Comparison of ENCODE assay signal across 8 cellular contexts in genomic region chr7:30062587-30062986, GRCh38. TPM values are rescaled to one million over a fixed set of nuclear protein-coding genes. Genes with fewer than 3 reads are reported as not detected.
DNase-seq lines count a peak whose midpoint lies in the region; ATAC-seq and TF ChIP-seq lines count a peak whose summit lies in the region.

No MANE protein-coding gene starts in this region.

- TF ChIP-seq CTCF in GM13976 (IDR thresholded peaks at IDR 0.05; ENCODE audit: borderline replicate concordance, control extremely low read depth, extremely low read depth, insufficient read depth, missing control alignments) (peak; percentile 47), LNCAP (IDR thresholded peaks at IDR 0.05) (peak; percentile 60)

- H3K36me3 Mint-ChIP-seq in T-helper 17 cell (ENCODE audit: low read depth): no peaks in the 10 kb centered on the region

- H3K4me3 Mint-ChIP-seq in T-helper 17 cell: no peak overlapping the region

- no peak overlapping the region for H3K27ac Mint-ChIP-seq in T-helper 17 cell

- peak; percentile 17 for DNase-seq in AG08396 (ENCODE audit: low spot score)
- DNase-seq in GM13976 (ENCODE audit: low spot score): peak; percentile 41
- no peak for DNase-seq in T-helper 17 cell
- DNase-seq in germinal center (ENCODE audit: low spot score): peak; percentile 41
- DNase-seq in renal cortical epithelial cell (ENCODE audit: low read depth): peak; percentile 50
- DNase-seq in activated CD8-positive, alpha-beta memory T cell treated with anti-CD3 and anti-CD28 coated beads, Interleukin-2, amount 50 U/mL, for 48 hours: no peak
- no peak for DNase-seq in substantia nigra (lab: John Stamatoyannopoulos, UW)

- ATAC-seq in T-helper 17 cell: peak; percentile 61

- H3K9me3 ChIP-seq in T-helper 17 cell (ENCODE audit: control insufficient read depth, low read length, poor library complexity, severe bottlenecking): no peaks in the 10 kb centered on the region

- no peaks in the 10 kb centered on the region for H3K27me3 Mint-ChIP-seq in T-helper 17 cell

- in situ Hi-C loops in GM13976 (cut with MboI; ENCODE audit: low sequenced_read_pairs, unreplicated experiment): loop anchor here (10.0 kb wide), 1 partner anchor 188 kb away; no protein-coding TSS in a partner anchor

- H3K27ac ChIP-seq in substantia nigra (ENCODE audit: low read depth, low read length, poor library complexity, severe bottlenecking): no peak overlapping the region

- no peaks in the 10 kb centered on the region for H3K4me1 Mint-ChIP-seq in T-helper 17 cell

RNA-seq across cellular contexts. Expression of gene PLEKHA8, which starts 34.4 kb away (rescaled TPM):
- total RNA-seq in T-helper 17 cell (1 to 10 TPM; 5.9 to 7.6 TPM), renal cortical epithelial cell (19.6 and 24.7 TPM in 2 replicates)

RNA-seq across cellular contexts. Expression of gene FKBP14, which starts 36.1 kb away (rescaled TPM):
- 1 to 10 TPM; 5.1 to 7.4 TPM for total RNA-seq in T-helper 17 cell
- 16.3 and 35.4 TPM in 2 replicates for total RNA-seq in renal cortical epithelial cell

Comparison
In these comparisons a context has a peak if more than half of its experiments do, and no peak if none do; other contexts are left out.
1. DNase-seq: peak in AG08396 (single experiment), GM13976 (single experiment), germinal center (single experiment) and renal cortical epithelial cell (single experiment); none in T-helper 17 cell (0 of 3), activated CD8-positive, alpha-beta memory T cell treated with anti-CD3 and anti-CD28 coated beads, Interleukin-2, amount 50 U/mL, for 48 hours (single experiment) and substantia nigra (0 of 49).